Comparison of ENCODE assay signal across 8 cellular contexts in genomic region chr19:52269338-52270261, GRCh38. TPM values are rescaled to one million over a fixed set of nuclear protein-coding genes. Genes with fewer than 3 reads are reported as not detected.
DNase-seq lines count a peak whose midpoint lies in the region; ATAC-seq, FAIRE-seq and TF ChIP-seq lines count a peak whose summit lies in the region.

TSS of gene ZNF766 (plus strand) at chr19:52269587. CDS start at chr19:52269614, 27 bp downstream.

- CTCF ChIA-PET in A549 (lab: Yijun Ruan, JAX): no interaction called here

- H3K36me3 ChIP-seq in breast epithelium (no peaks in the 10 kb centered on the region), iPS-20b (ENCODE audit: insufficient read depth, low read depth, low read length) (peaks cover 34% of the 10 kb centered on the region)

- FAIRE-seq in A549 (lab: Jason Lieb, UNC): peak; percentile 87

- TF ChIP-seq POLR2A in A549 (IDR thresholded peaks at IDR 0.05; ENCODE audit: low read length): peak; percentile 57
- peak; percentile 92 for TF ChIP-seq POLR2A in breast epithelium (IDR thresholded peaks at IDR 0.05)

- peak within 1 kb of the TSS; percentile 85 for H3K4me2 ChIP-seq in A549

- 2% methylated on average over 47 of the region's 70 CpGs for WGBS in A549 (ENCODE audit: missing lambda C conversion rate)

- H3K27ac ChIP-seq in A549 (peak within 1 kb of the TSS; percentile 89 to 96), VCaP (peak within 1 kb of the TSS; percentile 95), breast epithelium (peak within 1 kb of the TSS; percentile 98 to 99), iPS-20b (ENCODE audit: low read length) (peak within 1 kb of the TSS; percentile 54), skin epidermis (peak within 1 kb of the TSS; percentile 90 to 100 (median 97))

- H3K9me3 ChIP-seq in A549 (peaks cover 84% of the 10 kb centered on the region), breast epithelium (no peaks in the 10 kb centered on the region), iPS-20b (ENCODE audit: insufficient read depth, low read depth, low read length) (no peaks in the 10 kb centered on the region)

- H3K27me3 ChIP-seq in breast epithelium (no peaks in the 10 kb centered on the region), iPS-20b (ENCODE audit: insufficient read depth, low read length) (no peaks in the 10 kb centered on the region)

- POLR2A ChIA-PET in A549 (lab: Yijun Ruan, JAX): no interaction called here

- TF ChIP-seq EP300 in A549 (IDR thresholded peaks at IDR 0.05): no peak

- peak within 1 kb of the TSS; percentile 98 for H3K9ac ChIP-seq in iPS-20b (ENCODE audit: low read depth, low read length)

- no peak; a peak in 1 of 5 replicates for TF ChIP-seq RAD21 in A549 (conservative IDR thresholded peaks at IDR 0.05 in 1 of 2, IDR thresholded peaks at IDR 0.05 in 1 of 2)

- H3K4me1 ChIP-seq in A549 (no peaks in the 10 kb centered on the region), breast epithelium (no peaks in the 10 kb centered on the region), iPS-20b (ENCODE audit: insufficient read depth, low read length) (no peaks in the 10 kb centered on the region)

- ATAC-seq in A549 (peak; percentile 99 to 100), GM18870 (IDR thresholded peaks at IDR 0.05; ENCODE audit: unreplicated experiment) (peak; percentile 73), HG03135 (IDR thresholded peaks at IDR 0.05; ENCODE audit: unreplicated experiment) (peak; percentile 95)

- intact Hi-C loops in breast epithelium (cut with DNase I; ENCODE audit: low total_unique reads): no loop called here

- DNase-seq in A549 (ENCODE audit: low read depth in 1 of 2, low spot score in 1 of 2) (peak; percentile 90 to 97), NCI-H2196 treated with DMSO at 0.1 percent for 48 hours (lab: John Stamatoyannopoulos, UW; ENCODE audit: unreplicated experiment) (peak; percentile 93), breast epithelium (ENCODE audit: low spot score in 2 of 2) (peak; percentile 97 to 98)

- TF ChIP-seq CTCF in A549 (IDR thresholded peaks at IDR 0.05): no peak
- TF ChIP-seq CTCF in VCaP (conservative IDR thresholded peaks at IDR 0.05): no peak
- TF ChIP-seq CTCF in breast epithelium (IDR thresholded peaks at IDR 0.05): peak in 1 of 3 donors; percentile 14

- H3K4me3 ChIP-seq in A549 (peak within 1 kb of the TSS; percentile 69), breast epithelium (peak within 1 kb of the TSS; percentile 81 to 100 (median 89)), iPS-20b (ENCODE audit: low read length) (peak within 1 kb of the TSS; percentile 92), skin epidermis (peak within 1 kb of the TSS; percentile 70 to 97 (median 83))

TF ChIP-seq in A549, 52 proteins besides CTCF, POLR2A, EP300 and RAD21:
- TF ChIP-seq MYC (IDR thresholded peaks at IDR 0.05; ENCODE audit: borderline replicate concordance, low read length): peak; percentile 29
- TF ChIP-seq PHF8 (IDR thresholded peaks at IDR 0.05; ENCODE audit: borderline replicate concordance, low read depth): peak; percentile 74
- TF ChIP-seq JUNB (IDR thresholded peaks at IDR 0.05): no peak
- 0 out of 2 replicates have a peak, but pooled peaks have one; percentile 48 for TF ChIP-seq TP53 (CRISPR knock-in tag; IDR thresholded peaks at IDR 0.05)
- no peak for TF ChIP-seq RNF2 (IDR thresholded peaks at IDR 0.05; ENCODE audit: borderline replicate concordance, low read depth)
- no peak for TF ChIP-seq ELK1 (IDR thresholded peaks at IDR 0.05; ENCODE audit: low read depth, low read length)
- peak; percentile 63 for TF ChIP-seq E2F6 (IDR thresholded peaks at IDR 0.05; ENCODE audit: borderline replicate concordance, low read depth)
- no peak for TF ChIP-seq PBX3 (IDR thresholded peaks at IDR 0.05)
- no peak for TF ChIP-seq KDM5A (IDR thresholded peaks at IDR 0.05)
- TF ChIP-seq ESRRA (IDR thresholded peaks at IDR 0.05; ENCODE audit: borderline replicate concordance, low read length): no peak
- no peak for TF ChIP-seq NFE2L2 (conservative IDR thresholded peaks at IDR 0.05; ENCODE audit: low read length)
- no peak for TF ChIP-seq CBX8 (IDR thresholded peaks at IDR 0.05)
- TF ChIP-seq RFX5 (IDR thresholded peaks at IDR 0.05): peak; percentile 52; the same call in 1 of the 2 replicates
- TF ChIP-seq JUN (IDR thresholded peaks at IDR 0.05): peak; percentile 58 to 88; a peak in 4 of 5 replicates
- 0 out of 2 replicates have a peak, but pooled peaks have one; percentile 13 for TF ChIP-seq TFCP2L1 (CRISPR knock-in tag; IDR thresholded peaks at IDR 0.05)
- TF ChIP-seq BCL3 (IDR thresholded peaks at IDR 0.05): peak; percentile 76
- no peak for TF ChIP-seq NR3C1 (IDR thresholded peaks at IDR 0.05)
- peak; percentile 93 for TF ChIP-seq MAX (IDR thresholded peaks at IDR 0.05)
- no peak for TF ChIP-seq HOXB5 (CRISPR knock-in tag; IDR thresholded peaks at IDR 0.05)
- 0 out of 2 replicates have a peak, but pooled peaks have one; percentile 40 for TF ChIP-seq HMGXB4 (CRISPR knock-in tag; IDR thresholded peaks at IDR 0.05; ENCODE audit: borderline replicate concordance)
- TF ChIP-seq KDM1A (IDR thresholded peaks at IDR 0.05; ENCODE audit: low read depth): no peak
- peak; percentile 91 to 97 for TF ChIP-seq CEBPB (IDR thresholded peaks at IDR 0.05)
- no peak for TF ChIP-seq NPAS2 (CRISPR knock-in tag; IDR thresholded peaks at IDR 0.05; ENCODE audit: borderline replicate concordance)
- no peak for TF ChIP-seq SMC3 (IDR thresholded peaks at IDR 0.05)
- no peak for TF ChIP-seq EHF (CRISPR knock-in tag; IDR thresholded peaks at IDR 0.05)
- TF ChIP-seq HOXA7 (CRISPR knock-in tag; IDR thresholded peaks at IDR 0.05): no peak
- no peak for TF ChIP-seq ZFP36 (IDR thresholded peaks at IDR 0.05; ENCODE audit: borderline replicate concordance, partially characterized antibody)
- TF ChIP-seq GATA3 (IDR thresholded peaks at IDR 0.05; ENCODE audit: borderline replicate concordance): no peak
TF ChIP-seq in A549: peak in this region for 11.

RNA-seq across cellular contexts. Expression of gene ZNF766, which starts in this region (rescaled TPM):
- polyA plus RNA-seq in A549 (2011; rRNA removed): 19.3 and 21.9 TPM in 2 replicates
- polyA plus RNA-seq in A549 (2012; cell fraction: cytosol; rRNA removed): 4.5 and 4.7 TPM in 2 replicates
- polyA plus RNA-seq in A549 (2012; cell fraction: nucleus; rRNA removed): 2.5 and 3.8 TPM in 2 replicates
- polyA plus RNA-seq in A549 (2017; fragmentation: RNase III; extraction: RNeasy Plus Mini Kit Qiagen cat#74134 plus additional on column Dnase treatment): 11.1 to 11.9 TPM (median 11.2 TPM) in 3 replicates
- 11.6 and 11.7 TPM in 2 replicates for polyA minus RNA-seq in A549 (2011; rRNA and poly(A)+ RNA removed)
- 10 to 100 TPM; 10.9 to 21.1 (median 18.4) TPM for total RNA-seq in breast epithelium

Comparison
In these comparisons a context has a peak if more than half of its experiments do, and no peak if none do; other contexts are left out.
1. Peak in every context shown above with its lines: DNase-seq, ATAC-seq, H3K4me3 ChIP-seq and H3K27ac ChIP-seq.